21 cellular contexts compared by ENCODE assay signal in the genomic region with DNA sequence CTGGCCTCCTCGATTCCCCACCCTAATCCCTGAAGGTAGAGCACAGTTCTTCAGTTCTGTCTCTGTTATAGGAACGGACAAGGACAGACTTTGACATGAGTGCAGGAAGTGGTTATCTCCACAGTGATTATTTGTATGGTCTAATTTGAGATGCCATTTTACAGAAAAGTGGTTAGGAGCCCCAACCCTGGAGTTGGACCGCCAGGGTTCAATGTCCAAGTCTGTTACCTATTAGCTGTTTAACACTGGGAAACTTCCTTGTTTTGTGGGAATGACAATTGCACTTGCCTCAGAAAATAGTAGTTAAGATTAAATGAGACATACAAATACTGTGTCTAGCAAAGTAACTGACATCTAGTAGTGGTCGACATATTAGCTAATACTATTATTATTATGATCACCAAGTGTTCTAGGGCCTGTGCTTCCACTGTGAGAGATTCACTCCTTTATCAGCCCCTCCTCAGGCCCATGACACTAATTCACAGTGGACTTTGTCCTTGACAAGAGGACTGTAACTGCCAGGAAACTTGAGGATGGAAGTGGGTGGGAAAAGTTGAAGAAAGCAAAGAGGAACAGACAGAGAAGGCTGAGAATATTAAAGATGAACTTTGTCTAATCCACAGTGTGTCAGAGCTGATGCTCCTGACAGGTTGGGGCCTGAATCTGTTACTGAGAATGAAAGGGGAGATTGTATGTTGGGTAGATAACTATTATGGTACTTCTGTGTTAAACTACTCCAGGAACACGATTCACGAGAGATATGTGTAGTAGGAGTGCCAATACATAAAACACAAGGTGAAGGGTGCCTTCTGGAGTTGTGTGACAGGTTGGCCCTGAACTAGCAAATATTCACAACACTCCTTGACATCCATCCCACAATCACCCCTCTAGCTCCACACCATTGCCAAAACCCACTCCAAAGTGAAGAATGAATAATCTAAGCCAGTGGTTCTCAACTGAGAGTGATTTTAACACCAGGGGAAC.
DNase-seq lines count a peak whose midpoint lies in the region; ATAC-seq, FAIRE-seq and TF ChIP-seq lines count a peak whose summit lies in the region.
"Had no signal": no experiment of that assay in that cellular context is flagged by ENCODE, and none has a peak within 500 bp of the region (broad histone marks: within the 10 kb centered on the region; RNA-seq: fewer than 3 reads in every experiment).

No MANE protein-coding gene starts in this region.

- whole genome bisulfite sequencing in small intestine, 3 donors: 24 to 56% (median 33%) methylated on average over 6 of the region's 6 CpGs

- H3K4me3 Mint-ChIP-seq in stimulated activated memory B cell treated with anti-CD40 and anti-IgM and Interleukin-4, amounts not matched to agents 10 μg/mL and 1 μg/mL and 100 μg/mL, for 72 hours: no peak overlapping the region
- H3K4me3 Mint-ChIP-seq: CD4-positive, CD25-positive, alpha-beta regulatory T cell; CD8-positive, alpha-beta memory T cell; H9 had no signal

- FAIRE-seq in small intestine (lab: Jason Lieb, UNC): no peak
- FAIRE-seq: A204.1, GM12878 had no signal

- H3K4me1 ChIP-seq in mucosa of descending colon (ENCODE audit: low read depth) (no peaks in the 10 kb centered on the region), small intestine (ENCODE audit: control insufficient read depth in 2 of 2, insufficient read depth in 1 of 2, low read depth in 1 of 2, low read length in 1 of 2) (no peaks in the 10 kb centered on the region), SJCRH30 (no peaks in the 10 kb centered on the region)
- H3K4me1 ChIP-seq: BE2C had no signal

- H3K4me3 ChIP-seq in mucosa of descending colon (no peak overlapping the region), small intestine (ENCODE audit: low read depth in 1 of 2, low read length in 2 of 2) (no peak overlapping the region), SJCRH30 (no peak overlapping the region)
- H3K4me3 ChIP-seq: GM12878 had no signal

- H3K27ac ChIP-seq in small intestine (ENCODE audit: low read depth in 1 of 2, low read length in 1 of 2) (no peak overlapping the region), SJCRH30 (no peak overlapping the region)

- DNase-seq in SW480 (ENCODE audit: low spot score) (peak; percentile 36), mucosa of descending colon (peak in 1 of 3 donors; percentile 62), small intestine (peak; percentile 75), SJCRH30 (no peak)
- no peak for DNase-seq in NK-92 treated with Interleukin-12 subunit alpha and Interleukin-12 subunit beta, amount 100 ng/mL, for 24 hours (lab: John Stamatoyannopoulos, UW)
- DNase-seq: ACHN; BE2C; C1 segment of cervical spinal cord; CD4-positive, CD25-positive, alpha-beta regulatory T cell; CD8-positive, alpha-beta memory T cell; COR-L47; DMS 273 treated with DMSO at 0.1 percent for 48 hours; DMS53; DND-41; EL; GOT3; H9 had no signal

- H3K36me3 ChIP-seq in mucosa of descending colon (ENCODE audit: low read depth) (no peaks in the 10 kb centered on the region), small intestine (ENCODE audit: control insufficient read depth in 2 of 2, insufficient read depth in 2 of 2, low read length in 2 of 2) (no peaks in the 10 kb centered on the region), SJCRH30 (no peaks in the 10 kb centered on the region)
- H3K36me3 ChIP-seq: BE2C had no signal

- H3K27me3 ChIP-seq in small intestine (ENCODE audit: control insufficient read depth in 2 of 2, insufficient read depth in 2 of 2, low read length in 2 of 2) (no peaks in the 10 kb centered on the region), SJCRH30 (no peaks in the 10 kb centered on the region; the same call in 1 of the 2 replicates)
- H3K27me3 ChIP-seq: BE2C had no signal

- TF ChIP-seq CTCF in mucosa of descending colon (IDR thresholded peaks at IDR 0.05): no peak

- no peaks in the 10 kb centered on the region for H3K9me3 Mint-ChIP-seq in stimulated activated memory B cell treated with anti-CD40 and anti-IgM and Interleukin-4, amounts not matched to agents 10 μg/mL and 1 μg/mL and 100 μg/mL, for 72 hours
- H3K9me3 Mint-ChIP-seq: H9 had no signal

- no peaks in the 10 kb centered on the region for H3K4me1 Mint-ChIP-seq in stimulated activated memory B cell treated with anti-CD40 and anti-IgM and Interleukin-4, amounts not matched to agents 10 μg/mL and 1 μg/mL and 100 μg/mL, for 72 hours
- H3K4me1 Mint-ChIP-seq: CD4-positive, CD25-positive, alpha-beta regulatory T cell; CD8-positive, alpha-beta memory T cell had no signal

- H3K36me3 Mint-ChIP-seq in stimulated activated memory B cell treated with anti-CD40 and anti-IgM and Interleukin-4, amounts not matched to agents 10 μg/mL and 1 μg/mL and 100 μg/mL, for 72 hours: no peaks in the 10 kb centered on the region
- H3K36me3 Mint-ChIP-seq: CD4-positive, CD25-positive, alpha-beta regulatory T cell; CD8-positive, alpha-beta memory T cell had no signal

- ATAC-seq in mucosa of descending colon (peak; percentile 90), HG03108 (IDR thresholded peaks at IDR 0.05; ENCODE audit: unreplicated experiment) (no peak)
- ATAC-seq in stimulated activated memory B cell treated with anti-CD40 and anti-IgM and Interleukin-4, amounts not matched to agents 10 μg/mL and 1 μg/mL and 100 μg/mL, for 72 hours: no peak
- ATAC-seq: GM12878 had no signal

- H3K27me3 Mint-ChIP-seq in stimulated activated memory B cell treated with anti-CD40 and anti-IgM and Interleukin-4, amounts not matched to agents 10 μg/mL and 1 μg/mL and 100 μg/mL, for 72 hours: peaks cover 14% of the 10 kb centered on the region

- intact Hi-C loops in mucosa of descending colon (cut with DNase I, micrococcal nuclease): no loop called here

- H3K9me3 ChIP-seq in mucosa of descending colon (no peaks in the 10 kb centered on the region), small intestine (ENCODE audit: control insufficient read depth, low read depth) (no peaks in the 10 kb centered on the region), SJCRH30 (replicated peaks) (no peaks in the 10 kb centered on the region)
- H3K9me3 ChIP-seq: BE2C had no signal

- H3K27ac Mint-ChIP-seq in stimulated activated memory B cell treated with anti-CD40 and anti-IgM and Interleukin-4, amounts not matched to agents 10 μg/mL and 1 μg/mL and 100 μg/mL, for 72 hours: no peak overlapping the region
- H3K27ac Mint-ChIP-seq: CD4-positive, CD25-positive, alpha-beta regulatory T cell; CD8-positive, alpha-beta memory T cell had no signal

Comparison
In these comparisons a context has a peak if more than half of its experiments do, and no peak if none do; other contexts are left out.
1. DNase-seq: peak in SW480 (single experiment) and small intestine (single experiment); none in SJCRH30 (0 of 2) and NK-92 treated with Interleukin-12 subunit alpha and Interleukin-12 subunit beta, amount 100 ng/mL, for 24 hours (single experiment).